ENCODE assay signal across 24 cellular contexts in genomic region chr5:133340822-133341221, GRCh38.
"Had no signal": no experiment of that assay in that cellular context is flagged by ENCODE, and none has a peak within 500 bp of the region (broad histone marks: within the 10 kb centered on the region; RNA-seq: fewer than 3 reads in every experiment).

No MANE protein-coding gene starts in this region.

- H3K27me3 ChIP-seq: ascending aorta, cardiac muscle cell, SJCRH30 had no signal

- H3K4me3 Mint-ChIP-seq: activated CD4-positive, alpha-beta T cell treated with anti-CD3 and anti-CD28 coated beads, Interleukin-2, amount 10 ng/mL, durations not matched to agents 7 days and 5 days; activated CD8-positive, alpha-beta T cell treated with anti-CD3 and anti-CD28 coated beads, Interleukin-2, amount 10 ng/mL, durations not matched to agents 7 days and 5 days; activated naive CD8-positive, alpha-beta T cell treated with anti-CD3 and anti-CD28 coated beads, Interleukin-2, amount 10 ng/mL, durations not matched to agents 7 days and 5 days; activated T-cell treated with anti-CD3 and anti-CD28 coated beads, Interleukin-2, amount 50 U/mL, for 24 hours had no signal

- H3K4me3 ChIP-seq: ascending aorta, cardiac muscle cell, SJCRH30, SK-N-MC had no signal

- H3K9ac ChIP-seq: KMS-11 had no signal

- DNase-seq: activated CD4-positive, alpha-beta T cell treated with anti-CD3 and anti-CD28 coated beads, Interleukin-2, amount 10 ng/mL, durations not matched to agents 7 days and 5 days; activated CD4-positive, alpha-beta T cell treated with anti-CD3 and anti-CD28 coated beads, Interleukin-2, amount 50 U/mL, for 48 hours; activated CD8-positive, alpha-beta T cell treated with anti-CD3 and anti-CD28 coated beads, Interleukin-2, amount 10 ng/mL, durations not matched to agents 7 days and 5 days; activated naive CD4-positive, alpha-beta T cell treated with anti-CD3 and anti-CD28 coated beads, Interleukin-2, amount 50 U/mL, for 16 hours; activated naive CD8-positive, alpha-beta T cell treated with anti-CD3 and anti-CD28 coated beads, Interleukin-2, amount 10 ng/mL, durations not matched to agents 7 days and 5 days; amygdala; NCI-H1092 treated with DMSO at 0.1 percent for 48 hours; NCI-H1417 treated with DMSO at 0.1 percent for 48 hours; NCI-H1694 treated with DMSO at 0.1 percent for 48 hours; NCI-H2029 treated with DMSO at 0.1 percent for 48 hours; NCI-H2107; NCI-H226; NCI-H446 treated with DMSO at 0.1 percent for 48 hours; NCI-H524; SHP77; SJCRH30; T1000; WERI-Rb-1 had no signal

- ATAC-seq: activated CD8-positive, alpha-beta T cell treated with anti-CD3 and anti-CD28 coated beads, Interleukin-2, amount 10 ng/mL, durations not matched to agents 7 days and 5 days; Panc1 had no signal

- H3K9me3 ChIP-seq: ascending aorta, SJCRH30 had no signal

- H3K9me3 Mint-ChIP-seq: activated CD4-positive, alpha-beta T cell treated with anti-CD3 and anti-CD28 coated beads, Interleukin-2, amount 10 ng/mL, durations not matched to agents 7 days and 5 days; activated naive CD8-positive, alpha-beta T cell treated with anti-CD3 and anti-CD28 coated beads, Interleukin-2, amount 10 ng/mL, durations not matched to agents 7 days and 5 days; activated T-cell treated with anti-CD3 and anti-CD28 coated beads, Interleukin-2, amount 50 U/mL, for 24 hours had no signal

- H3K4me1 ChIP-seq: ascending aorta, SJCRH30 had no signal

- H3K27ac ChIP-seq: ascending aorta, cardiac muscle cell, KMS-11, SJCRH30, SK-N-MC, WERI-Rb-1 had no signal

- H3K36me3 ChIP-seq: ascending aorta, cardiac muscle cell, SJCRH30, WERI-Rb-1 had no signal

- H3K27ac Mint-ChIP-seq: activated CD4-positive, alpha-beta T cell treated with anti-CD3 and anti-CD28 coated beads, Interleukin-2, amount 10 ng/mL, durations not matched to agents 7 days and 5 days; activated CD8-positive, alpha-beta T cell treated with anti-CD3 and anti-CD28 coated beads, Interleukin-2, amount 10 ng/mL, durations not matched to agents 7 days and 5 days; activated naive CD8-positive, alpha-beta T cell treated with anti-CD3 and anti-CD28 coated beads, Interleukin-2, amount 10 ng/mL, durations not matched to agents 7 days and 5 days had no signal

- H3K4me2 ChIP-seq: KMS-11 had no signal

- H3K36me3 Mint-ChIP-seq: activated naive CD8-positive, alpha-beta T cell treated with anti-CD3 and anti-CD28 coated beads, Interleukin-2, amount 10 ng/mL, durations not matched to agents 7 days and 5 days had no signal
